Comparison of ENCODE assay signal across 8 cellular contexts in genomic region chr18:42274488-42275137, GRCh38.
DNase-seq lines count a peak whose midpoint lies in the region; ATAC-seq and TF ChIP-seq lines count a peak whose summit lies in the region.
"Had no signal": no experiment of that assay in that cellular context is flagged by ENCODE, and none has a peak within 500 bp of the region (broad histone marks: within the 10 kb centered on the region; RNA-seq: fewer than 3 reads in every experiment).

No MANE protein-coding gene starts in this region.

- peak overlapping the region; percentile 27 for H3K27ac Mint-ChIP-seq in nephron progenitor cell

- H3K4me1 Mint-ChIP-seq in nephron progenitor cell: peaks cover 54% of the 10 kb centered on the region

- H3K9me3 Mint-ChIP-seq in nephron progenitor cell: peaks cover 4% of the 10 kb centered on the region

- peaks cover 71% of the 10 kb centered on the region for H3K36me3 ChIP-seq in WERI-Rb-1

- H3K4me3 ChIP-seq in WERI-Rb-1 (ENCODE audit: low read depth, low read length): no peak overlapping the region

- no peaks in the 10 kb centered on the region for H3K36me3 Mint-ChIP-seq in nephron progenitor cell (ENCODE audit: low read depth)

- H3K9me3 ChIP-seq in WERI-Rb-1 (ENCODE audit: severe bottlenecking): no peaks in the 10 kb centered on the region

- ATAC-seq in GM18511 (IDR thresholded peaks at IDR 0.05; ENCODE audit: unreplicated experiment) (peak; percentile 76), GM21381 (IDR thresholded peaks at IDR 0.05; ENCODE audit: unreplicated experiment) (no peak), GM18517 (IDR thresholded peaks at IDR 0.05; ENCODE audit: unreplicated experiment) (no peak)
- ATAC-seq: HCT116 had no signal

- H3K27me3 Mint-ChIP-seq in nephron progenitor cell (ENCODE audit: low read depth, poor library complexity): no peaks in the 10 kb centered on the region

- peak; percentile 38 for DNase-seq in HT1080 (ENCODE audit: low read depth)
- peak; percentile 46 for DNase-seq in WERI-Rb-1
- DNase-seq in nephron progenitor cell: no peak
- DNase-seq in stimulated activated CD4-positive, alpha-beta T cell treated with anti-CD3 and anti-CD28 coated beads, Interleukin-2, amount 100 ng/mL, for 48 hours: no peak

- H3K4me3 Mint-ChIP-seq in nephron progenitor cell: no peak overlapping the region

- H3K27me3 ChIP-seq in WERI-Rb-1 (ENCODE audit: insufficient read depth, low read depth, severe bottlenecking): no peaks in the 10 kb centered on the region

- TF ChIP-seq CTCF in WERI-Rb-1 (IDR thresholded peaks at IDR 0.05; ENCODE audit: low read depth, low read length) (peak; percentile 47; the same call in 1 of the 2 replicates), nephron progenitor cell (IDR thresholded peaks at IDR 0.05) (peak; percentile 26)

- peak overlapping the region; percentile 40 for H3K27ac ChIP-seq in WERI-Rb-1

Comparison
In these comparisons a context has a peak if more than half of its experiments do, and no peak if none do; other contexts are left out.
1. DNase-seq: peak in HT1080 (single experiment) and WERI-Rb-1 (single experiment); none in nephron progenitor cell (single experiment) and stimulated activated CD4-positive, alpha-beta T cell treated with anti-CD3 and anti-CD28 coated beads, Interleukin-2, amount 100 ng/mL, for 48 hours (0 of 2).